ENCODE assay signal across 1 cellular context in the genomic region with DNA sequence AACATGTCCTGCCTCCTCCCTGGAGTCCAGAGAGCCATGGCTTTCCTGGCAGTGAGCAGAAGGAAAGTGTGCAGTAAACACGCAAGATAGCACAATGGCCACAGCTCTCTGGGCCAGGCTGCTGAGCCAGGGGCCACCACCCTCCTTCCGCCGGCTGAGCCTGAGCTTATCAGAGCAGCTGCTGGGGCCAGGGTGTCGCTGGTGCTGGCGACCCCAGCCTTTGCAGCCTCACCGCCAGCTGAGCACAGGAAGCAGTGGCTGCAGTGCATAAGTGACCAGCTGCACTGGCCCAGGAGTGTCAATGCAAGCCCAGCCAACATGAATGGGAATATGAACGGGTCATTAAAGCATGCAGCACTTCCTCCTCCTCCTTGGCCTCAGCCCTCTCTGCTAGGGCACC.
TF ChIP-seq lines count a peak whose summit lies in the region.

No MANE protein-coding gene starts in this region.

TF ChIP-seq in IMR-90, 13 proteins besides CTCF, POLR2A, EP300 and RAD21 (continued from another document):
- TF ChIP-seq USF2 (IDR thresholded peaks at IDR 0.05; ENCODE audit: low read depth, low read length) (no peak), CHD1 (IDR thresholded peaks at IDR 0.05; ENCODE audit: low read depth, low read length) (no peak), MAZ (IDR thresholded peaks at IDR 0.05; ENCODE audit: borderline replicate concordance, low read depth, low read length) (no peak), CEBPB (IDR thresholded peaks at IDR 0.05; ENCODE audit: low read depth, low read length) (no peak), RFX5 (IDR thresholded peaks at IDR 0.05; ENCODE audit: low read depth, low read length) (no peak), MXI1 (IDR thresholded peaks at IDR 0.05; ENCODE audit: borderline replicate concordance, low read depth, low read length) (no peak), SMC3 (IDR thresholded peaks at IDR 0.05; ENCODE audit: low read depth, low read length) (no peak), BHLHE40 (IDR thresholded peaks at IDR 0.05; ENCODE audit: low read depth, low read length) (no peak), NFE2L2 (IDR thresholded peaks at IDR 0.05; ENCODE audit: low read depth, low read length) (no peak)
- TF ChIP-seq, protein P1, sequence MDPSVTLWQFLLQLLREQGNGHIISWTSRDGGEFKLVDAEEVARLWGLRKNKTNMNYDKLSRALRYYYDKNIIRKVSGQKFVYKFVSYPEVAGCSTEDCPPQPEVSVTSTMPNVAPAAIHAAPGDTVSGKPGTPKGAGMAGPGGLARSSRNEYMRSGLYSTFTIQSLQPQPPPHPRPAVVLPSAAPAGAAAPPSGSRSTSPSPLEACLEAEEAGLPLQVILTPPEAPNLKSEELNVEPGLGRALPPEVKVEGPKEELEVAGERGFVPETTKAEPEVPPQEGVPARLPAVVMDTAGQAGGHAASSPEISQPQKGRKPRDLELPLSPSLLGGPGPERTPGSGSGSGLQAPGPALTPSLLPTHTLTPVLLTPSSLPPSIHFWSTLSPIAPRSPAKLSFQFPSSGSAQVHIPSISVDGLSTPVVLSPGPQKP (IDR thresholded peaks at IDR 0.05; ENCODE audit: borderline replicate concordance, low read depth, low read length) = no peak
